ENCODE assay signal across 9 cellular contexts in genomic region chr18:72652990-72653593, GRCh38.
DNase-seq lines count a peak whose midpoint lies in the region; ATAC-seq and FAIRE-seq lines count a peak whose summit lies in the region.
"Had no signal": no experiment of that assay in that cellular context is flagged by ENCODE, and none has a peak within 500 bp of the region (broad histone marks: within the 10 kb centered on the region; RNA-seq: fewer than 3 reads in every experiment).

No MANE protein-coding gene starts in this region.

- H3K27ac Mint-ChIP-seq in T-helper 2 cell treated with Interferon-gamma antibody and Interleukin-4, amounts not matched to agents 5 μg/mL and 100 μg/mL, for 36 hours = no peak overlapping the region

- FAIRE-seq in HTR-8/SVneo (lab: Jason Lieb, UNC) = no peak
- FAIRE-seq: G401.6 had no signal

- no peaks in the 10 kb centered on the region for H3K27me3 Mint-ChIP-seq in T-helper 2 cell treated with Interferon-gamma antibody and Interleukin-4, amounts not matched to agents 5 μg/mL and 100 μg/mL, for 36 hours (ENCODE audit: low read depth)

- no peak overlapping the region for H3K4me3 Mint-ChIP-seq in T-helper 2 cell treated with Interferon-gamma antibody and Interleukin-4, amounts not matched to agents 5 μg/mL and 100 μg/mL, for 36 hours

- peak; percentile 99 for ATAC-seq in GM21619 (IDR thresholded peaks at IDR 0.05; ENCODE audit: unreplicated experiment)

- no peaks in the 10 kb centered on the region for H3K36me3 Mint-ChIP-seq in T-helper 2 cell treated with Interferon-gamma antibody and Interleukin-4, amounts not matched to agents 5 μg/mL and 100 μg/mL, for 36 hours (ENCODE audit: low read depth)

- H3K9me3 Mint-ChIP-seq in T-helper 2 cell treated with Interferon-gamma antibody and Interleukin-4, amounts not matched to agents 5 μg/mL and 100 μg/mL, for 36 hours = no peaks in the 10 kb centered on the region

- no peaks in the 10 kb centered on the region for H3K4me1 Mint-ChIP-seq in T-helper 2 cell treated with Interferon-gamma antibody and Interleukin-4, amounts not matched to agents 5 μg/mL and 100 μg/mL, for 36 hours (ENCODE audit: low read depth)

- DNase-seq in SKM-1 treated with dmso at 0.1 percent for 144 hours (lab: John Stamatoyannopoulos, UW; ENCODE audit: unreplicated experiment) (peak; percentile 4), SKM-1 (lab: John Stamatoyannopoulos, UW; ENCODE audit: unreplicated experiment) (no peak), HTR-8/SVneo (ENCODE audit: insufficient read length, low spot score) (peak; percentile 10), glomerular visceral epithelial cell (ENCODE audit: extremely low spot score) (peak; percentile 47), NCI-H1048 (lab: John Stamatoyannopoulos, UW) (no peak)
- peak; percentile 10 for DNase-seq in T-helper 2 cell treated with Interferon-gamma antibody and Interleukin-4, amounts not matched to agents 5 μg/mL and 100 μg/mL, for 36 hours (ENCODE audit: low spot score)
- DNase-seq in stimulated activated CD4-positive, alpha-beta T cell treated with anti-CD3 and anti-CD28 coated beads, TNF-alpha, amount 100 ng/mL, for 48 hours (ENCODE audit: low read depth in 3 of 3) = peak in 2 of 3 donors; percentile 4 to 19

Comparison
In these comparisons a context has a peak if more than half of its experiments do, and no peak if none do; other contexts are left out.
1. DNase-seq: peak in SKM-1 treated with dmso at 0.1 percent for 144 hours (single experiment), HTR-8/SVneo (single experiment), T-helper 2 cell treated with Interferon-gamma antibody and Interleukin-4, amounts not matched to agents 5 μg/mL and 100 μg/mL, for 36 hours (single experiment), glomerular visceral epithelial cell (single experiment) and stimulated activated CD4-positive, alpha-beta T cell treated with anti-CD3 and anti-CD28 coated beads, TNF-alpha, amount 100 ng/mL, for 48 hours (2 of 3); none in SKM-1 (single experiment) and NCI-H1048 (single experiment).